15 cellular contexts compared by ENCODE assay signal in the genomic region with DNA sequence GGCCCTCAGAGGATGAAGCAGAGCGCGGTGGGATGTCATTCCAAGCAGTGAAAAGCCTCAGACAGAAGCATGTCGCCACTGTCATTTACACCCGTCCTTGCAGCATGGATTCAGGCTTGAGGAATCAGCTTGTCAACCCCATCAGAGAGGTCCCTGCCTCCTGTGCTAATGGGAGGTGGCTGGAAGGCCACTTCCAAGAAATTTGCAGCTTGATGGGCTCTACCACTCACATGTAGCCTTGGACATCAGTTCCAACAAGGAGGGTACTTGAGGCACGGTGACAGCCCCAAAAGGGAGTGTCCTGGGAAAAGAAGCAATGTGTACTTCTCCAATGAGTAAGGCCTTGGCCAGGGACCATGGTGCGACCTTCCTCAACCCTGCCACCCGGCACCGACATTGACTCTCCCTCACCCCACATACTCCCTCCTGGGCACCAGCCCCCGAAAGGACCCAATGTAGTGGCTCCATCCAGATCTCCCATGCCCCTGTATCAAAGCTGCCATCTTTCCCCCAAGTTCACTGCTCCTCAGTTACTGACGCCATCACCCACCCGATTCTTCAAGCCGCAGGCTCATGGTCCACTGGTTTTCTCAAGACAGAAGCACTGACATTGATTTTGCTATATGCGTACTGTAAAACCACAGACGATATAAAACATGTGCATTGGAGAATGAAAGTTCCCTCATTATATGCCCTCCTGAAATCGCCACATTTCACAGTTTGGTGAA.
DNase-seq lines count a peak whose midpoint lies in the region; ATAC-seq, FAIRE-seq and TF ChIP-seq lines count a peak whose summit lies in the region.
"Had no signal": no experiment of that assay in that cellular context is flagged by ENCODE, and none has a peak within 500 bp of the region (broad histone marks: within the 10 kb centered on the region; RNA-seq: fewer than 3 reads in every experiment).

No MANE protein-coding gene starts in this region.

- H3K9ac ChIP-seq in kidney (ENCODE audit: low read length in 2 of 2), result no peak overlapping the region

- H3K27me3 Mint-ChIP-seq in activated naive CD4-positive, alpha-beta T cell treated with anti-CD3 and anti-CD28 coated beads, Interleukin-2, amount 10 ng/mL, durations not matched to agents 7 days and 5 days, result peaks cover 27% of the 10 kb centered on the region
- H3K27me3 Mint-ChIP-seq in activated CD8-positive, alpha-beta T cell treated with anti-CD3 and anti-CD28 coated beads, Interleukin-2, amount 10 ng/mL, durations not matched to agents 7 days and 5 days (ENCODE audit: low read depth), result peaks cover 8% of the 10 kb centered on the region
- no peaks in the 10 kb centered on the region for H3K27me3 Mint-ChIP-seq in type B pancreatic cell

- peak overlapping the region; percentile 84 for H3K27ac Mint-ChIP-seq in activated naive CD4-positive, alpha-beta T cell treated with anti-CD3 and anti-CD28 coated beads, Interleukin-2, amount 10 ng/mL, durations not matched to agents 7 days and 5 days
- H3K27ac Mint-ChIP-seq in activated CD8-positive, alpha-beta T cell treated with anti-CD3 and anti-CD28 coated beads, Interleukin-2, amount 10 ng/mL, durations not matched to agents 7 days and 5 days, result peak overlapping the region; percentile 88
- H3K27ac Mint-ChIP-seq in type B pancreatic cell, result peak overlapping the region; percentile 47

- TF ChIP-seq CTCF in kidney (IDR thresholded peaks at IDR 0.05; ENCODE audit: borderline replicate concordance, extremely low read depth, insufficient read depth) (no peak), type B pancreatic cell (conservative IDR thresholded peaks at IDR 0.05) (no peak)

- no peak overlapping the region for H3K27ac ChIP-seq in kidney (ENCODE audit: low read depth in 2 of 2, low read length in 2 of 2)
- H3K27ac ChIP-seq: SK-N-MC, WERI-Rb-1 had no signal

- intact Hi-C loops in kidney (cut with DNase I), result no loop called here

- peaks cover 19% of the 10 kb centered on the region for H3K4me1 Mint-ChIP-seq in activated naive CD4-positive, alpha-beta T cell treated with anti-CD3 and anti-CD28 coated beads, Interleukin-2, amount 10 ng/mL, durations not matched to agents 7 days and 5 days
- H3K4me1 Mint-ChIP-seq in activated CD8-positive, alpha-beta T cell treated with anti-CD3 and anti-CD28 coated beads, Interleukin-2, amount 10 ng/mL, durations not matched to agents 7 days and 5 days (ENCODE audit: low read depth), result peaks cover 25% of the 10 kb centered on the region
- peaks cover 10% of the 10 kb centered on the region for H3K4me1 Mint-ChIP-seq in type B pancreatic cell (ENCODE audit: unreplicated experiment)

- H3K36me3 ChIP-seq in kidney (ENCODE audit: control insufficient read depth in 1 of 2, insufficient read depth in 2 of 2, low read length in 2 of 2), result no peaks in the 10 kb centered on the region
- H3K36me3 ChIP-seq: esophagus muscularis mucosa, lower lobe of right lung, pancreas, WERI-Rb-1 had no signal

- peak overlapping the region; percentile 31 for H3K4me3 Mint-ChIP-seq in activated naive CD4-positive, alpha-beta T cell treated with anti-CD3 and anti-CD28 coated beads, Interleukin-2, amount 10 ng/mL, durations not matched to agents 7 days and 5 days
- peak overlapping the region; percentile 65 for H3K4me3 Mint-ChIP-seq in activated CD8-positive, alpha-beta T cell treated with anti-CD3 and anti-CD28 coated beads, Interleukin-2, amount 10 ng/mL, durations not matched to agents 7 days and 5 days
- peak overlapping the region; percentile 72 for H3K4me3 Mint-ChIP-seq in type B pancreatic cell

- CTCF ChIA-PET in activated naive CD4-positive, alpha-beta T cell treated with anti-CD3 and anti-CD28 coated beads, Interleukin-2, amount 10 ng/mL, durations not matched to agents 7 days and 5 days (lab: Charles Lee), result no interaction called here
- CTCF ChIA-PET in activated CD8-positive, alpha-beta T cell treated with anti-CD3 and anti-CD28 coated beads, Interleukin-2, amount 10 ng/mL, durations not matched to agents 7 days and 5 days (lab: Charles Lee), result no interaction called here

- H3K36me3 Mint-ChIP-seq in activated naive CD4-positive, alpha-beta T cell treated with anti-CD3 and anti-CD28 coated beads, Interleukin-2, amount 10 ng/mL, durations not matched to agents 7 days and 5 days, result no peaks in the 10 kb centered on the region
- H3K36me3 Mint-ChIP-seq in activated CD8-positive, alpha-beta T cell treated with anti-CD3 and anti-CD28 coated beads, Interleukin-2, amount 10 ng/mL, durations not matched to agents 7 days and 5 days (ENCODE audit: low read depth), result no peaks in the 10 kb centered on the region
- no peaks in the 10 kb centered on the region for H3K36me3 Mint-ChIP-seq in type B pancreatic cell

- no peak for FAIRE-seq in kidney (lab: Jason Lieb, UNC)
- FAIRE-seq: pancreas had no signal

- no peaks in the 10 kb centered on the region for H3K9me3 Mint-ChIP-seq in activated naive CD4-positive, alpha-beta T cell treated with anti-CD3 and anti-CD28 coated beads, Interleukin-2, amount 10 ng/mL, durations not matched to agents 7 days and 5 days
- H3K9me3 Mint-ChIP-seq in activated CD8-positive, alpha-beta T cell treated with anti-CD3 and anti-CD28 coated beads, Interleukin-2, amount 10 ng/mL, durations not matched to agents 7 days and 5 days (ENCODE audit: insufficient read depth), result no peaks in the 10 kb centered on the region
- no peaks in the 10 kb centered on the region for H3K9me3 Mint-ChIP-seq in type B pancreatic cell

- peaks cover 6 to 12% of the 10 kb centered on the region in 2 donors for H3K4me1 ChIP-seq in kidney (ENCODE audit: control insufficient read depth in 1 of 2, insufficient read depth in 1 of 2, low read depth in 1 of 2, low read length in 2 of 2)

- H3K9me3 ChIP-seq in kidney (ENCODE audit: control insufficient read depth in 1 of 2, low read length in 2 of 2), result no peaks in the 10 kb centered on the region
- H3K9me3 ChIP-seq: esophagus muscularis mucosa, lower lobe of right lung, pancreas had no signal

- no peak overlapping the region for H3K4me3 ChIP-seq in kidney (ENCODE audit: low read length in 2 of 2)
- H3K4me3 ChIP-seq: pancreas, SK-N-MC had no signal

- DNase-seq in activated naive CD4-positive, alpha-beta T cell treated with anti-CD3 and anti-CD28 coated beads, Interleukin-2, amount 10 ng/mL, durations not matched to agents 7 days and 5 days, result no peak
- DNase-seq in activated naive CD4-positive, alpha-beta T cell (lab: John Stamatoyannopoulos, UW), result no peak
- no peak for DNase-seq in activated CD8-positive, alpha-beta T cell treated with anti-CD3 and anti-CD28 coated beads, Interleukin-2, amount 10 ng/mL, durations not matched to agents 7 days and 5 days
- DNase-seq in kidney (peak; percentile 57), type B pancreatic cell (ENCODE audit: extremely low spot score, unreplicated experiment) (no peak), NCI-H748 (lab: John Stamatoyannopoulos, UW; ENCODE audit: unreplicated experiment) (no peak), NCI-H526 (lab: John Stamatoyannopoulos, UW) (no peak)
- DNase-seq: GOT3, lower lobe of right lung, NCI-H2171, WERI-Rb-1 had no signal

- ATAC-seq in activated CD8-positive, alpha-beta T cell treated with anti-CD3 and anti-CD28 coated beads, Interleukin-2, amount 10 ng/mL, durations not matched to agents 7 days and 5 days, result no peak
- no peak for ATAC-seq in HG03521 (IDR thresholded peaks at IDR 0.05; ENCODE audit: unreplicated experiment)
- ATAC-seq: lower lobe of right lung, pancreas had no signal

- POLR2A ChIA-PET in activated CD8-positive, alpha-beta T cell treated with anti-CD3 and anti-CD28 coated beads, Interleukin-2, amount 10 ng/mL, durations not matched to agents 7 days and 5 days (lab: Charles Lee), result interaction anchor here (1.1 kb wide), 1 partner anchor 10 kb away, joined by 3 read pairs; no protein-coding TSS in a partner anchor
